Comparison of ENCODE assay signal across 8 cellular contexts in genomic region chr9:14323083-14323968, GRCh38. TPM values are rescaled to one million over a fixed set of nuclear protein-coding genes. Genes with fewer than 3 reads are reported as not detected.
DNase-seq lines count a peak whose midpoint lies in the region; ATAC-seq lines count a peak whose summit lies in the region.

No MANE protein-coding gene starts in this region.

- peak overlapping the region; percentile 84 for H3K4me3 ChIP-seq in HUES48 (ENCODE audit: low read depth, low read length)
- H3K4me3 ChIP-seq in iPS-15b (ENCODE audit: low read depth, low read length): peak overlapping the region; percentile 70

- H3K9me3 ChIP-seq in HUES48 (ENCODE audit: control insufficient read depth, insufficient read depth, low read length) (no peaks in the 10 kb centered on the region), iPS-15b (ENCODE audit: control insufficient read depth, insufficient read depth, low read length) (no peaks in the 10 kb centered on the region)

- peaks cover 4% of the 10 kb centered on the region for H3K9me3 Mint-ChIP-seq in activated naive CD8-positive, alpha-beta T cell treated with anti-CD3 and anti-CD28 coated beads for 36 hours
- peaks cover 0 to 3% of the 10 kb centered on the region in 2 donors for H3K9me3 Mint-ChIP-seq in stimulated activated naive B cell treated with anti-CD40 and anti-IgM and Interleukin-4, amounts not matched to agents 10 μg/mL and 1 μg/mL and 100 μg/mL, for 72 hours

- peak; percentile 38 for DNase-seq in DMS 273 (lab: John Stamatoyannopoulos, UW; ENCODE audit: unreplicated experiment)
- no peak for DNase-seq in DMS 273 treated with DMSO at 0.1 percent for 48 hours (lab: John Stamatoyannopoulos, UW)
- no peak for DNase-seq in activated naive CD8-positive, alpha-beta T cell treated with anti-CD3 and anti-CD28 coated beads for 36 hours
- no peak for DNase-seq in stimulated activated naive B cell treated with anti-CD40 and anti-IgM and Interleukin-4, amounts not matched to agents 10 μg/mL and 1 μg/mL and 100 μg/mL, for 72 hours
- DNase-seq in medulla oblongata (ENCODE audit: extremely low spot score): no peak

- H3K36me3 ChIP-seq in HUES48 (ENCODE audit: control insufficient read depth, insufficient read depth, low read length) (no peaks in the 10 kb centered on the region), iPS-15b (ENCODE audit: control insufficient read depth, insufficient read depth, low read length) (no peaks in the 10 kb centered on the region)

- H3K4me1 ChIP-seq in HUES48 (ENCODE audit: control insufficient read depth, insufficient read depth, low read length) (peaks cover 44% of the 10 kb centered on the region), iPS-15b (ENCODE audit: control insufficient read depth, insufficient read depth, low read length) (peaks cover 17% of the 10 kb centered on the region)

- peaks cover 53% of the 10 kb centered on the region for H3K27me3 ChIP-seq in HUES48 (ENCODE audit: control insufficient read depth, insufficient read depth, low read length)
- H3K27me3 ChIP-seq in iPS-15b (ENCODE audit: control insufficient read depth, insufficient read depth, low read length): peaks cover 58% of the 10 kb centered on the region

- peak overlapping the region; percentile 69 for H3K9ac ChIP-seq in HUES48 (ENCODE audit: low read depth, low read length)
- H3K9ac ChIP-seq in iPS-15b (ENCODE audit: low read depth, low read length): no peak overlapping the region

- no peaks in the 10 kb centered on the region for H3K36me3 Mint-ChIP-seq in activated naive CD8-positive, alpha-beta T cell treated with anti-CD3 and anti-CD28 coated beads for 36 hours
- H3K36me3 Mint-ChIP-seq in stimulated activated naive B cell treated with anti-CD40 and anti-IgM and Interleukin-4, amounts not matched to agents 10 μg/mL and 1 μg/mL and 100 μg/mL, for 72 hours: peaks cover 0 to 3% of the 10 kb centered on the region in 2 donors

- H3K27ac ChIP-seq in HUES48 (ENCODE audit: low read depth, low read length): peak overlapping the region; percentile 86

- peak in 1 of 2 donors; percentile 5 for ATAC-seq in stimulated activated naive B cell treated with anti-CD40 and anti-IgM and Interleukin-4, amounts not matched to agents 10 μg/mL and 1 μg/mL and 100 μg/mL, for 72 hours (replicated peaks)
- no peak for ATAC-seq in GM18861 (IDR thresholded peaks at IDR 0.05; ENCODE audit: unreplicated experiment)

- peak overlapping the region; percentile 78 for H3K4me3 Mint-ChIP-seq in activated naive CD8-positive, alpha-beta T cell treated with anti-CD3 and anti-CD28 coated beads for 36 hours
- peak overlapping the region; percentile 87 to 92 for H3K4me3 Mint-ChIP-seq in stimulated activated naive B cell treated with anti-CD40 and anti-IgM and Interleukin-4, amounts not matched to agents 10 μg/mL and 1 μg/mL and 100 μg/mL, for 72 hours

- peak overlapping the region; percentile 60 for H3K27ac Mint-ChIP-seq in activated naive CD8-positive, alpha-beta T cell treated with anti-CD3 and anti-CD28 coated beads for 36 hours
- peak overlapping the region; percentile 86 for H3K27ac Mint-ChIP-seq in stimulated activated naive B cell treated with anti-CD40 and anti-IgM and Interleukin-4, amounts not matched to agents 10 μg/mL and 1 μg/mL and 100 μg/mL, for 72 hours

- H3K27me3 Mint-ChIP-seq in activated naive CD8-positive, alpha-beta T cell treated with anti-CD3 and anti-CD28 coated beads for 36 hours: peaks cover 57% of the 10 kb centered on the region
- H3K27me3 Mint-ChIP-seq in stimulated activated naive B cell treated with anti-CD40 and anti-IgM and Interleukin-4, amounts not matched to agents 10 μg/mL and 1 μg/mL and 100 μg/mL, for 72 hours: peaks cover 29 to 33% of the 10 kb centered on the region in 2 donors

- peaks cover 21% of the 10 kb centered on the region for H3K4me1 Mint-ChIP-seq in activated naive CD8-positive, alpha-beta T cell treated with anti-CD3 and anti-CD28 coated beads for 36 hours
- H3K4me1 Mint-ChIP-seq in stimulated activated naive B cell treated with anti-CD40 and anti-IgM and Interleukin-4, amounts not matched to agents 10 μg/mL and 1 μg/mL and 100 μg/mL, for 72 hours: peaks cover 7 to 12% of the 10 kb centered on the region in 2 donors

RNA-seq across cellular contexts. Expression of gene NFIB, which starts 9.4 kb away (rescaled TPM):
- total RNA-seq in activated naive CD8-positive, alpha-beta T cell treated with anti-CD3 and anti-CD28 coated beads for 36 hours: not detected
